18 cellular contexts compared by ENCODE assay signal in genomic region chr22:32781695-32782094, GRCh38. TPM values are rescaled to one million over a fixed set of nuclear protein-coding genes. Genes with fewer than 3 reads are reported as not detected.
"Had no signal": no experiment of that assay in that cellular context is flagged by ENCODE, and none has a peak within 500 bp of the region (broad histone marks: within the 10 kb centered on the region; RNA-seq: fewer than 3 reads in every experiment).

No MANE protein-coding gene starts in this region.

- H3K4me1 Mint-ChIP-seq: activated naive CD8-positive, alpha-beta T cell treated with anti-CD3 and anti-CD28 coated beads, Interleukin-2, amount 50 U/mL, for 24 hours; memory B cell had no signal

- H3K4me3 Mint-ChIP-seq: activated CD8-positive, alpha-beta T cell treated with anti-CD3 and anti-CD28 coated beads for 36 hours; activated naive CD8-positive, alpha-beta T cell treated with anti-CD3 and anti-CD28 coated beads, Interleukin-2, amount 50 U/mL, for 24 hours; activated T-helper 1 cell treated with anti-CD3 and anti-CD28 coated beads, Interleukin-12 subunit alpha, Interleukin-12 subunit beta, Interleukin-2, Interleukin-4 antibody, amounts not matched to agents 30 ng/mL and 10 ng/mL and 1 ng/mL, durations not matched to agents 14 hours and 24 hours and 36 hours; memory B cell had no signal

- H3K27ac Mint-ChIP-seq: activated CD8-positive, alpha-beta T cell treated with anti-CD3 and anti-CD28 coated beads for 36 hours; activated naive CD8-positive, alpha-beta T cell treated with anti-CD3 and anti-CD28 coated beads, Interleukin-2, amount 50 U/mL, for 24 hours; activated T-helper 1 cell treated with anti-CD3 and anti-CD28 coated beads, Interleukin-12 subunit alpha, Interleukin-12 subunit beta, Interleukin-2, Interleukin-4 antibody, amounts not matched to agents 30 ng/mL and 10 ng/mL and 1 ng/mL, durations not matched to agents 14 hours and 24 hours and 36 hours; memory B cell had no signal

- H3K4me1 ChIP-seq: foreskin keratinocyte had no signal

- H3K4me3 ChIP-seq: heart right ventricle, stomach had no signal

- FAIRE-seq: islet of Langerhans had no signal

- DNase-seq: activated CD4-positive, alpha-beta T cell treated with anti-CD3 and anti-CD28 coated beads for 4 hours; activated CD8-positive, alpha-beta memory T cell treated with anti-CD3 and anti-CD28 coated beads, Interleukin-2, amount 50 U/mL, for 4 hours; activated CD8-positive, alpha-beta T cell treated with anti-CD3 and anti-CD28 coated beads for 36 hours; activated naive CD4-positive, alpha-beta T cell; activated naive CD8-positive, alpha-beta T cell treated with anti-CD3 and anti-CD28 coated beads, Interleukin-2, amount 50 U/mL, for 24 hours; central memory CD4-positive, alpha-beta T cell; cortex of kidney; effector memory CD4-positive, alpha-beta T cell; foreskin keratinocyte; heart right ventricle; SK-N-SH; stomach; T-helper 1 cell; WERI-Rb-1 had no signal

- H3K36me3 Mint-ChIP-seq: memory B cell had no signal

- H3K27ac ChIP-seq: foreskin keratinocyte, heart right ventricle, WERI-Rb-1 had no signal

- H3K27me3 ChIP-seq: foreskin keratinocyte, heart right ventricle, stomach had no signal

- H3K9me3 Mint-ChIP-seq: activated CD8-positive, alpha-beta T cell treated with anti-CD3 and anti-CD28 coated beads for 36 hours; activated naive CD8-positive, alpha-beta T cell treated with anti-CD3 and anti-CD28 coated beads, Interleukin-2, amount 50 U/mL, for 24 hours; activated T-helper 1 cell treated with anti-CD3 and anti-CD28 coated beads, Interleukin-12 subunit alpha, Interleukin-12 subunit beta, Interleukin-2, Interleukin-4 antibody, amounts not matched to agents 30 ng/mL and 10 ng/mL and 1 ng/mL, durations not matched to agents 14 hours and 24 hours and 36 hours; memory B cell had no signal

- ATAC-seq: activated CD8-positive, alpha-beta T cell treated with anti-CD3 and anti-CD28 coated beads for 36 hours; activated naive CD8-positive, alpha-beta T cell treated with anti-CD3 and anti-CD28 coated beads, Interleukin-2, amount 50 U/mL, for 24 hours; foreskin keratinocyte; left lobe of liver had no signal

- H3K36me3 ChIP-seq: heart right ventricle, stomach, WERI-Rb-1 had no signal

- H3K9me3 ChIP-seq: heart right ventricle, SK-N-SH, stomach had no signal

RNA-seq across cellular contexts. Expression of gene TIMP3, which starts 19.8 kb away (rescaled TPM):
- total RNA-seq: activated T-helper 1 cell treated with anti-CD3 and anti-CD28 coated beads, Interleukin-12 subunit alpha, Interleukin-12 subunit beta, Interleukin-2, Interleukin-4 antibody, amounts not matched to agents 30 ng/mL and 10 ng/mL and 1 ng/mL, durations not matched to agents 14 hours and 24 hours and 36 hours had no signal
